ENCODE assay signal across 8 cellular contexts in genomic region chr11:134207538-134208239, GRCh38. TPM values are rescaled to one million over a fixed set of nuclear protein-coding genes. Genes with fewer than 3 reads are reported as not detected.
DNase-seq lines count a peak whose midpoint lies in the region; ATAC-seq lines count a peak whose summit lies in the region.

No MANE protein-coding gene starts in this region.

- no peak overlapping the region for H3K4me3 Mint-ChIP-seq in activated T-helper 17 cell treated with anti-CD3 and anti-CD28 coated beads, Interleukin-2, amount 50 U/mL, for 72 hours
- no peak overlapping the region for H3K4me3 Mint-ChIP-seq in stimulated activated memory B cell treated with anti-CD40 and anti-IgM and Interleukin-4, amounts not matched to agents 10 μg/mL and 1 μg/mL and 100 μg/mL, for 72 hours

- peaks cover 12% of the 10 kb centered on the region for H3K4me1 Mint-ChIP-seq in activated T-helper 17 cell treated with anti-CD3 and anti-CD28 coated beads, Interleukin-2, amount 50 U/mL, for 72 hours
- peaks cover 7% of the 10 kb centered on the region for H3K4me1 Mint-ChIP-seq in stimulated activated memory B cell treated with anti-CD40 and anti-IgM and Interleukin-4, amounts not matched to agents 10 μg/mL and 1 μg/mL and 100 μg/mL, for 72 hours

- peak; percentile 18 for DNase-seq in EL
- peak; percentile 55 for DNase-seq in NCI-H69 (lab: John Stamatoyannopoulos, UW)
- DNase-seq in left ventricle myocardium superior: peak; percentile 49
- peak; percentile 48 to 56 for DNase-seq in stimulated activated CD4-positive, alpha-beta T cell treated with anti-CD3 and anti-CD28 coated beads, Interleukin-4, amount 100 ng/mL, for 48 hours (ENCODE audit: low read depth in 2 of 2)
- DNase-seq in NCI-H2029 treated with DMSO at 0.1 percent for 48 hours (lab: John Stamatoyannopoulos, UW): no peak
- DNase-seq in epidermal melanocyte (ENCODE audit: insufficient read length, low spot score): no peak

- H3K9me3 Mint-ChIP-seq in activated T-helper 17 cell treated with anti-CD3 and anti-CD28 coated beads, Interleukin-2, amount 50 U/mL, for 72 hours: no peaks in the 10 kb centered on the region
- H3K9me3 Mint-ChIP-seq in stimulated activated memory B cell treated with anti-CD40 and anti-IgM and Interleukin-4, amounts not matched to agents 10 μg/mL and 1 μg/mL and 100 μg/mL, for 72 hours: no peaks in the 10 kb centered on the region

- H3K27ac Mint-ChIP-seq in activated T-helper 17 cell treated with anti-CD3 and anti-CD28 coated beads, Interleukin-2, amount 50 U/mL, for 72 hours: no peak overlapping the region
- H3K27ac Mint-ChIP-seq in stimulated activated memory B cell treated with anti-CD40 and anti-IgM and Interleukin-4, amounts not matched to agents 10 μg/mL and 1 μg/mL and 100 μg/mL, for 72 hours: no peak overlapping the region

- intact Hi-C loops in left ventricle myocardium superior (cut with micrococcal nuclease): no loop called here

- no peaks in the 10 kb centered on the region for H3K27me3 Mint-ChIP-seq in activated T-helper 17 cell treated with anti-CD3 and anti-CD28 coated beads, Interleukin-2, amount 50 U/mL, for 72 hours
- H3K27me3 Mint-ChIP-seq in stimulated activated memory B cell treated with anti-CD40 and anti-IgM and Interleukin-4, amounts not matched to agents 10 μg/mL and 1 μg/mL and 100 μg/mL, for 72 hours: no peaks in the 10 kb centered on the region

- peak; percentile 21 for ATAC-seq in activated T-helper 17 cell treated with anti-CD3 and anti-CD28 coated beads, Interleukin-2, amount 50 U/mL, for 72 hours (replicated peaks)
- no peak for ATAC-seq in left ventricle myocardium superior
- no peak for ATAC-seq in stimulated activated memory B cell treated with anti-CD40 and anti-IgM and Interleukin-4, amounts not matched to agents 10 μg/mL and 1 μg/mL and 100 μg/mL, for 72 hours

- peaks cover 97% of the 10 kb centered on the region for H3K36me3 Mint-ChIP-seq in activated T-helper 17 cell treated with anti-CD3 and anti-CD28 coated beads, Interleukin-2, amount 50 U/mL, for 72 hours (ENCODE audit: low read depth)
- H3K36me3 Mint-ChIP-seq in stimulated activated memory B cell treated with anti-CD40 and anti-IgM and Interleukin-4, amounts not matched to agents 10 μg/mL and 1 μg/mL and 100 μg/mL, for 72 hours: peaks cover 72% of the 10 kb centered on the region

RNA-seq across cellular contexts. Expression of gene NCAPD3, which starts 16.1 kb away (rescaled TPM):
- 100 to 1,000 TPM in 1 of 2 donors, 10 to 100 TPM in 1; 77.5 to 103 TPM for total RNA-seq in activated T-helper 17 cell treated with anti-CD3 and anti-CD28 coated beads, Interleukin-2, amount 50 U/mL, for 72 hours
- total RNA-seq in left ventricle myocardium superior: 9.7 TPM

RNA-seq across cellular contexts. Expression of gene VPS26B, which starts 16.8 kb away (rescaled TPM):
- total RNA-seq in activated T-helper 17 cell treated with anti-CD3 and anti-CD28 coated beads, Interleukin-2, amount 50 U/mL, for 72 hours: 10 to 100 TPM; 36.6 to 40.7 TPM
- 41.9 TPM for total RNA-seq in left ventricle myocardium superior

RNA-seq across cellular contexts. Expression of gene THYN1, which starts 45.5 kb away (rescaled TPM):
- total RNA-seq in activated T-helper 17 cell treated with anti-CD3 and anti-CD28 coated beads, Interleukin-2, amount 50 U/mL, for 72 hours: 10 to 100 TPM; 72.7 to 81.0 TPM
- 39.5 TPM for total RNA-seq in left ventricle myocardium superior

RNA-seq across cellular contexts. Expression of gene ACAD8, which starts 45.7 kb away (rescaled TPM):
- 10 to 100 TPM; 22.8 to 23.7 TPM for total RNA-seq in activated T-helper 17 cell treated with anti-CD3 and anti-CD28 coated beads, Interleukin-2, amount 50 U/mL, for 72 hours
- 40.9 TPM for total RNA-seq in left ventricle myocardium superior

Comparison
In these comparisons a context has a peak if more than half of its experiments do, and no peak if none do; other contexts are left out.
1. DNase-seq: peak in EL (single experiment), NCI-H69 (single experiment), left ventricle myocardium superior (single experiment) and stimulated activated CD4-positive, alpha-beta T cell treated with anti-CD3 and anti-CD28 coated beads, Interleukin-4, amount 100 ng/mL, for 48 hours (2 of 2); none in NCI-H2029 treated with DMSO at 0.1 percent for 48 hours (single experiment) and epidermal melanocyte (single experiment).